Comparison of ENCODE assay signal across 8 cellular contexts in the genomic region with DNA sequence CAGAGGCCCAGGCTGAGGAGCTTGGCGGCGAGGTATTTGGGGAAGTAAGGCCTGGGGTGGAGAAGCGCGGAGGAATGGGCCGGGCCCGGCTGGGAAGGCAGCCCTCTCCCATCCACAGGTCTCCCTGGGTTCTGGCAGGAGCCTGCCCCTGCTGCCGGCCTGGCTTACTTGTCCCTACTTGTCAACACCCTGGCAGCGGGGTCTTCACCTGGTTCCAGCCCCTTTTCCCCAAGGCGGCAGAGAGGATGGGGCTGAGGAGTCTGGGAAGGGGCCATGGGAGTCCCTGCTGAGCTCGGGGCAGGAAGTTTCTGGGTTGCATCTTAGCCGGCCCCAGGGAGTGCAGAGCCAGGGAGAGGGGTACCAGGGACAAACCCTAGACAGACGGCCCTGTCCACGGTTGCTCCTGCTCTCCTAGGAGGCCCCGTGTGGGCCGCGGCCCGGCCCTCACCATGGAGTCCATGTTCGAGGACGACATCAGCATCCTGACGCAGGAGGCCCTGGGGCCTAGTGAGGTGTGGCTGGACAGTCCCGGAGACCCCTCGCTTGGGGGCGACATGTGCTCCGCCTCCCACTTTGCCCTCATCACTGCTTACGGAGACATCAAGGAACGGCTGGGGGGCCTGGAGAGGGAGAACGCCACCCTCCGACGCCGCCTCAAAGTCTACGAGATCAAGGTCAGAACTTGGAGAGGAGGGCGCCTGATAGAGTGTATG. TPM values are rescaled to one million over a fixed set of nuclear protein-coding genes. Genes with fewer than 3 reads are reported as not detected.
A peak's percentile ranks its signal among the peaks of the same experiment; 100 is the strongest.
DNase-seq lines count a peak whose midpoint lies in the region; ATAC-seq, FAIRE-seq and TF ChIP-seq lines count a peak whose summit lies in the region.

No MANE protein-coding gene starts in this region.

- no peak overlapping the region for H3K27ac ChIP-seq in DND-41 (ENCODE audit: low read length)
- H3K27ac ChIP-seq in Peyer's patch, result peak overlapping the region; percentile 84 to 91 (median 86)
- no peak overlapping the region for H3K27ac ChIP-seq in trophoblast cell (ENCODE audit: low read depth, low read length)

- H2AFZ ChIP-seq in DND-41 (ENCODE audit: low read depth, low read length) (no peak overlapping the region), trophoblast cell (ENCODE audit: insufficient read depth, low read length, poor library complexity) (no peak overlapping the region)

- H3K79me2 ChIP-seq in DND-41 (ENCODE audit: insufficient read depth, low read length) (no peaks in the 10 kb centered on the region), trophoblast cell (ENCODE audit: control insufficient read depth, insufficient read depth, low read length, poor library complexity) (peaks cover 2% of the 10 kb centered on the region)

- no peak overlapping the region for H3K23ac ChIP-seq in trophoblast cell (ENCODE audit: low read length)

- H4K20me1 ChIP-seq in DND-41 (ENCODE audit: insufficient read depth, low read length), result peaks cover 35% of the 10 kb centered on the region

- H3K79me1 ChIP-seq in trophoblast cell (ENCODE audit: low read length), result peaks cover 11% of the 10 kb centered on the region

- H2BK12ac ChIP-seq in trophoblast cell (ENCODE audit: low read length), result no peak overlapping the region

- no peak overlapping the region for H4K12ac ChIP-seq in trophoblast cell (ENCODE audit: low read depth, low read length)

- H3K36me3 ChIP-seq in DND-41 (ENCODE audit: insufficient read depth, low read length) (no peaks in the 10 kb centered on the region), Peyer's patch (no peaks in the 10 kb centered on the region), trophoblast cell (ENCODE audit: control insufficient read depth in 1 of 2, insufficient read depth in 2 of 2, low read length in 2 of 2) (peaks cover 1 to 6% of the 10 kb centered on the region in 2 experiments)

- H2AK5ac ChIP-seq in trophoblast cell (ENCODE audit: low read length), result no peak overlapping the region

- no peak overlapping the region for H4K91ac ChIP-seq in trophoblast cell (ENCODE audit: low read depth, low read length)

- no peak overlapping the region for H3K4ac ChIP-seq in trophoblast cell (ENCODE audit: low read depth, low read length)

- ATAC-seq in DND-41 (ENCODE audit: insufficient read depth, low read depth) (no peak), GM19324 (IDR thresholded peaks at IDR 0.05; ENCODE audit: low FRiP score, unreplicated experiment) (no peak)

- WGBS in trophoblast cell (ENCODE audit: extremely low coverage, insufficient coverage, insufficient read length), result no CpG with 5 or more reads among the region's 32 CpGs

- H3K9ac ChIP-seq in DND-41 (ENCODE audit: low read depth, low read length) (peak overlapping the region; percentile 60; the same call in 1 of the 2 replicates), trophoblast cell (ENCODE audit: low read length) (no peak overlapping the region)

- H3K4me2 ChIP-seq in DND-41 (ENCODE audit: insufficient read depth, low read length), result peak overlapping the region; percentile 85
- peak overlapping the region; percentile 93 for H3K4me2 ChIP-seq in trophoblast cell (ENCODE audit: low read length)

- no peak overlapping the region for H2BK120ac ChIP-seq in trophoblast cell (ENCODE audit: insufficient read depth, low read length, poor library complexity)

- H2BK5ac ChIP-seq in trophoblast cell (ENCODE audit: low read depth, low read length, poor library complexity), result no peak overlapping the region

- TF ChIP-seq POLR2A in Peyer's patch (IDR thresholded peaks at IDR 0.05) (no peak), GM12892 (IDR thresholded peaks at IDR 0.05; ENCODE audit: low read depth, low read length) (no peak)

- no peak overlapping the region for H4K8ac ChIP-seq in trophoblast cell (ENCODE audit: low read depth, low read length)

- H3K4me3 ChIP-seq in DND-41 (ENCODE audit: low read depth in 1 of 2, low read length in 2 of 2) (peak overlapping the region in 1 of 2 experiments; percentile 62; a peak in 2 of 4 replicates), Peyer's patch (peak overlapping the region; percentile 86 to 95 (median 91)), fibroblast of villous mesenchyme (ENCODE audit: low read depth, low read length) (peak overlapping the region; percentile 70), trophoblast cell (ENCODE audit: low read depth, low read length) (no peak overlapping the region)

- FAIRE-seq in GM12892 (lab: Jason Lieb, UNC) (no peak), HTR-8/SVneo (lab: Jason Lieb, UNC) (no peak)

- no peak overlapping the region for H3K18ac ChIP-seq in trophoblast cell (ENCODE audit: low read length)

- TF ChIP-seq CTCF in DND-41 (IDR thresholded peaks at IDR 0.05; ENCODE audit: borderline replicate concordance, extremely low read depth, low read length, poor library complexity, severe bottlenecking) (no peak), Peyer's patch (IDR thresholded peaks at IDR 0.05) (no peak), fibroblast of villous mesenchyme (IDR thresholded peaks at IDR 0.05; ENCODE audit: insufficient read depth, low read depth, low read length) (no peak)

- H3K4me1 ChIP-seq in DND-41 (ENCODE audit: insufficient read depth, low read length) (peaks cover 31% of the 10 kb centered on the region), Peyer's patch (peaks cover 0 to 26% (median 7%) of the 10 kb centered on the region in 4 donors), trophoblast cell (ENCODE audit: control insufficient read depth in 1 of 2, insufficient read depth in 2 of 2, low read length in 2 of 2) (peaks cover 4 to 11% of the 10 kb centered on the region in 2 experiments)

- H3K14ac ChIP-seq in trophoblast cell (ENCODE audit: low read length), result no peak overlapping the region

- H3K27me3 ChIP-seq in DND-41 (ENCODE audit: insufficient read depth, low read length, poor library complexity), result peaks cover 13% of the 10 kb centered on the region
- H3K27me3 ChIP-seq in Peyer's patch, result no peaks in the 10 kb centered on the region
- H3K27me3 ChIP-seq in trophoblast cell (ENCODE audit: insufficient read depth, low read length), result no peaks in the 10 kb centered on the region

- no peaks in the 10 kb centered on the region for H3K9me3 ChIP-seq in DND-41 (ENCODE audit: insufficient read depth, low read length, severe bottlenecking)
- H3K9me3 ChIP-seq in Peyer's patch, result no peaks in the 10 kb centered on the region
- H3K9me3 ChIP-seq in trophoblast cell (ENCODE audit: insufficient read depth, low read depth, low read length), result no peaks in the 10 kb centered on the region

- DNase-seq in DND-41, result no peak
- peak in 1 of 3 donors; percentile 37 for DNase-seq in Peyer's patch
- DNase-seq in fibroblast of villous mesenchyme (ENCODE audit: low read depth), result no peak
- no peak for DNase-seq in trophoblast cell
- DNase-seq in AG08395 (ENCODE audit: low spot score), result no peak
- DNase-seq in GM12892 (ENCODE audit: insufficient read length), result no peak
- no peak for DNase-seq in HTR-8/SVneo (ENCODE audit: insufficient read length, low spot score)

RNA-seq across cellular contexts. Expression of a gene that starts 1.9 kb away (rescaled TPM):
- total RNA-seq in Peyer's patch, result 10 to 100 TPM in 1 of 4 donors, 1 to 10 TPM in 3; 3.0 to 23.1 (median 5.2) TPM
- total RNA-seq in fibroblast of villous mesenchyme, result 10.0 and 11.2 TPM in 2 replicates
- 4.6 and 4.8 TPM in 2 replicates for polyA plus RNA-seq in trophoblast cell (2013)
- polyA plus RNA-seq in GM12892 (2012; ENCODE audit: missing spikeins), result 0.59 TPM

RNA-seq across cellular contexts. Expression of a gene that starts 37.2 kb away (rescaled TPM):
- total RNA-seq in Peyer's patch (under 1 TPM in 3 of 4 donors, not detected in 1; 0.53 to 0.85 (median 0.67) TPM), fibroblast of villous mesenchyme (not detected in 2 replicates)
- not detected in 2 replicates for polyA plus RNA-seq in trophoblast cell (2013)
- polyA plus RNA-seq in GM12892 (2012; ENCODE audit: missing spikeins), result not detected

RNA-seq across cellular contexts. Expression of a gene that starts 46.1 kb away (rescaled TPM):
- total RNA-seq in Peyer's patch (100 to 1,000 TPM in 3 of 4 donors, 10 to 100 TPM in 1; 72.3 to 276 (median 135) TPM), fibroblast of villous mesenchyme (325 and 443 TPM in 2 replicates)
- 148 and 159 TPM in 2 replicates for polyA plus RNA-seq in trophoblast cell (2013)
- polyA plus RNA-seq in GM12892 (2012; ENCODE audit: missing spikeins), result 343 TPM

Comparison
In these comparisons a context has a peak if more than half of its experiments do, and no peak if none do; other contexts are left out.
1. H3K27ac ChIP-seq: peak in Peyer's patch (4 of 4); none in DND-41 (single experiment) and trophoblast cell (single experiment).